8 cellular contexts compared by ENCODE assay signal in the genomic region with DNA sequence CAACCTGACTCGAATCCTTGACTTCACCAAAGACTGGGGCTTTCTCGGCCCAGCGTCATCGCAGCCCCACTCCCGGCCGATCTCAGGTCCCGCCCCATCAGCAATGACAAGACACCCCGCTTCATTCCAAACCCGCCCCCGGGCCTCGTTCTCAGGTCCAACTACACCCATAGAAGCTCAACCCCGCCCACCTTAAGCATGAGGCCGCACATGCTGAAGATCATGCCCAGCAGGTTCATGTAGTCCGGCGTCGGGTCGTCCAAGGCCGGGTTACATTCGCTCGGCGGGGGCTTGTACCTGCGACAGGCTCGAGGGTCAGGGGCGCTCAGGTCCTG. TPM values are rescaled to one million over a fixed set of nuclear protein-coding genes. Genes with fewer than 3 reads are reported as not detected.
DNase-seq lines count a peak whose midpoint lies in the region; ATAC-seq, FAIRE-seq and TF ChIP-seq lines count a peak whose summit lies in the region.

No MANE protein-coding gene starts in this region.

- POLR2A ChIA-PET in AG04450 (lab: Yijun Ruan, JAX) = interaction anchor here (0.6 to 1.5 kb wide), 4 partner anchors 9 to 201 kb away, joined by 4 to 8 read pairs (median 4); partner anchors contain the start of genes DHPS, ZNF490 and ZNF791

- H3K36me3 ChIP-seq in breast epithelium (peaks cover 3% of the 10 kb centered on the region), keratinocyte (ENCODE audit: control insufficient read depth in 2 of 2, extremely low read depth in 1 of 2, insufficient read depth in 2 of 2, low read length in 2 of 2) (peaks cover 10 to 19% of the 10 kb centered on the region in 2 experiments)

- TF ChIP-seq CTCF in AG04450 (IDR thresholded peaks at IDR 0.05; ENCODE audit: low read depth, low read length) = no peak
- TF ChIP-seq CTCF in VCaP (conservative IDR thresholded peaks at IDR 0.05) = no peak
- TF ChIP-seq CTCF in breast epithelium (IDR thresholded peaks at IDR 0.05) = no peak
- TF ChIP-seq CTCF in keratinocyte (optimal IDR thresholded peaks at IDR 0.05 in 1 of 3, IDR thresholded peaks at IDR 0.05 in 1 of 3, conservative IDR thresholded peaks at IDR 0.05 in 1 of 3; ENCODE audit: extremely low read depth in 1 of 3, insufficient read depth in 2 of 3, low read length in 3 of 3) = no peak

- intact Hi-C loops in breast epithelium (cut with DNase I; ENCODE audit: low total_unique reads) = no loop called here

- H2AFZ ChIP-seq in keratinocyte (ENCODE audit: control insufficient read depth, low read length) = peak overlapping the region; percentile 92

- no peaks in the 10 kb centered on the region for H4K20me1 ChIP-seq in keratinocyte (ENCODE audit: control insufficient read depth, extremely low read depth, insufficient read depth, low read length)

- no peaks in the 10 kb centered on the region for H3K27me3 ChIP-seq in AG04450 (ENCODE audit: control insufficient read depth, insufficient read depth, low read length)
- H3K27me3 ChIP-seq in breast epithelium = no peaks in the 10 kb centered on the region
- H3K27me3 ChIP-seq in keratinocyte (ENCODE audit: control insufficient read depth, extremely low read depth, insufficient read depth, low read length) = no peaks in the 10 kb centered on the region

- CTCF ChIA-PET in AG04450 (lab: Charles Lee) = interaction anchor here (1.0 to 1.5 kb wide), 2 partner anchors 8 to 29 kb away, joined by 3 to 4 read pairs; no protein-coding TSS in a partner anchor

- ATAC-seq in HG02885 (IDR thresholded peaks at IDR 0.05; ENCODE audit: poor library complexity, unreplicated experiment) = peak; percentile 12

- DNase-seq in AG04450 (ENCODE audit: low read depth, low spot score) (peak; percentile 20), breast epithelium (ENCODE audit: low spot score in 2 of 2) (peak; percentile 63 to 66), keratinocyte (ENCODE audit: low read depth, low spot score) (peak; percentile 59), NCI-H446 treated with DMSO at 0.1 percent for 48 hours (lab: John Stamatoyannopoulos, UW) (no peak), OCI-M2 (lab: John Stamatoyannopoulos, UW; ENCODE audit: unreplicated experiment) (no peak)
- DNase-seq in stimulated activated CD4-positive, alpha-beta T cell treated with anti-CD3 and anti-CD28 coated beads, Interleukin-12 subunit alpha, Interleukin-12 subunit beta, amount 100 ng/mL, for 4 hours = peak; percentile 58

- H3K4me3 ChIP-seq in AG04450 (ENCODE audit: low read depth, low read length) = peak overlapping the region; percentile 94
- peak overlapping the region; percentile 89 to 97 (median 90) for H3K4me3 ChIP-seq in breast epithelium
- peak overlapping the region; percentile 68 to 100 (median 91) for H3K4me3 ChIP-seq in keratinocyte (ENCODE audit: control insufficient read depth in 2 of 3, extremely low read depth in 1 of 3, insufficient read depth in 2 of 3, low read depth in 1 of 3, low read length in 3 of 3)

- TF ChIP-seq POLR2A in breast epithelium (IDR thresholded peaks at IDR 0.05) = no peak

- H3K9ac ChIP-seq in keratinocyte (ENCODE audit: control insufficient read depth, extremely low read depth, insufficient read depth, low read length) = peak overlapping the region; percentile 94

- H3K4me1 ChIP-seq in breast epithelium (peaks cover 13 to 22% of the 10 kb centered on the region in 2 donors), keratinocyte (ENCODE audit: control insufficient read depth, extremely low read depth, insufficient read depth, low read length) (peaks cover 34% of the 10 kb centered on the region)

- dilution Hi-C loops in keratinocyte (cut with MboI; ENCODE audit: extremely low pct_ligation_motif_present, low sequenced_read_pairs) = no loop called here

- H3K79me2 ChIP-seq in keratinocyte (ENCODE audit: control insufficient read depth, insufficient read depth, low read length) = peaks cover 46% of the 10 kb centered on the region

- no peak for FAIRE-seq in keratinocyte (lab: Jason Lieb, UNC)

- H3K4me2 ChIP-seq in keratinocyte (ENCODE audit: control insufficient read depth, extremely low read depth, insufficient read depth, low read depth, low read length) = peak overlapping the region; percentile 95

- peak overlapping the region; percentile 98 for H3K27ac ChIP-seq in AG04450 (ENCODE audit: low read depth, low read length)
- peak overlapping the region; percentile 94 for H3K27ac ChIP-seq in VCaP
- H3K27ac ChIP-seq in breast epithelium = peak overlapping the region; percentile 96 to 97
- H3K27ac ChIP-seq in keratinocyte (ENCODE audit: control insufficient read depth, insufficient read depth, low read length) = peak overlapping the region; percentile 99

- H3K9me1 ChIP-seq in keratinocyte (ENCODE audit: control insufficient read depth, extremely low read depth, insufficient read depth, low read length) = no peaks in the 10 kb centered on the region

- H3K9me3 ChIP-seq in AG04450 (ENCODE audit: control insufficient read depth, insufficient read depth, low read length) (no peaks in the 10 kb centered on the region; the same call in 1 of the 2 replicates), breast epithelium (no peaks in the 10 kb centered on the region), keratinocyte (ENCODE audit: control insufficient read depth, low read depth, low read length) (no peaks in the 10 kb centered on the region)

RNA-seq across cellular contexts. Expression of gene WDR83, which starts 2.3 kb away (rescaled TPM):
- polyA plus RNA-seq in AG04450 (2011; rRNA removed) (5.3 and 6.5 TPM in 2 replicates), keratinocyte (3.8 to 5.6 TPM (median 5.0 TPM) in 3 replicates)
- polyA minus RNA-seq in AG04450 (2011; rRNA and poly(A)+ RNA removed) = 5.8 and 7.0 TPM in 2 replicates
- 10 to 100 TPM in 2 of 3 donors, 1 to 10 TPM in 1; 8.2 to 13.8 (median 10.2) TPM for total RNA-seq in breast epithelium
- polyA plus RNA-seq in keratinocyte (2011; ENCODE audit: low read depth) = 12.7 TPM
- 2.7 and 6.5 TPM in 2 replicates for polyA plus RNA-seq in keratinocyte (2011; cell fraction: cytosol; rRNA removed)
- polyA plus RNA-seq in keratinocyte (2011; cell fraction: nucleus; rRNA removed) = 5.0 and 7.5 TPM in 2 replicates
- polyA plus RNA-seq in keratinocyte (2012; ENCODE audit: low replicate concordance) = 9.2 and 10.0 TPM in 2 replicates
- 4.1 to 9.5 TPM (median 5.6 TPM) in 3 replicates for polyA minus RNA-seq in keratinocyte
- polyA minus RNA-seq in keratinocyte (2011; cell fraction: cytosol; rRNA and poly(A)+ RNA removed) = 7.9 TPM
- 5.0 and 5.4 TPM in 2 replicates for polyA minus RNA-seq in keratinocyte (2011; cell fraction: nucleus; rRNA and poly(A)+ RNA removed)

RNA-seq across cellular contexts. Expression of gene MAN2B1, which starts 2.4 kb away (rescaled TPM):
- 30.9 and 39.5 TPM in 2 replicates for polyA plus RNA-seq in AG04450 (2011; rRNA removed)
- polyA minus RNA-seq in AG04450 (2011; rRNA and poly(A)+ RNA removed) = 13.7 and 19.8 TPM in 2 replicates
- total RNA-seq in breast epithelium = 100 to 1,000 TPM in 1 of 3 donors, 10 to 100 TPM in 2; 45.6 to 118 (median 49.0) TPM
- polyA plus RNA-seq in keratinocyte = 17.0 to 30.1 TPM (median 21.1 TPM) in 3 replicates
- 9.5 TPM for polyA plus RNA-seq in keratinocyte (2011; ENCODE audit: low read depth)
- polyA plus RNA-seq in keratinocyte (2011; cell fraction: cytosol; rRNA removed) = 16.4 and 21.9 TPM in 2 replicates
- polyA plus RNA-seq in keratinocyte (2011; cell fraction: nucleus; rRNA removed) = 55.0 and 85.8 TPM in 2 replicates
- 38.0 and 45.6 TPM in 2 replicates for polyA plus RNA-seq in keratinocyte (2012; ENCODE audit: low replicate concordance)
- 17.2 to 50.0 TPM (median 17.4 TPM) in 3 replicates for polyA minus RNA-seq in keratinocyte
- 27.2 TPM for polyA minus RNA-seq in keratinocyte (2011; cell fraction: cytosol; rRNA and poly(A)+ RNA removed)
- polyA minus RNA-seq in keratinocyte (2011; cell fraction: nucleus; rRNA and poly(A)+ RNA removed) = 41.0 and 45.8 TPM in 2 replicates

RNA-seq across cellular contexts. Expression of gene DHPS, which starts 12.8 kb away (rescaled TPM):
- polyA plus RNA-seq in AG04450 (2011; rRNA removed) = 53.4 and 59.1 TPM in 2 replicates
- polyA minus RNA-seq in AG04450 (2011; rRNA and poly(A)+ RNA removed) = 49.0 and 49.4 TPM in 2 replicates
- total RNA-seq in breast epithelium = 100 to 1,000 TPM in 1 of 3 donors, 10 to 100 TPM in 2; 86.6 to 117 (median 91.4) TPM
- polyA plus RNA-seq in keratinocyte = 36.5 to 45.0 TPM (median 37.2 TPM) in 3 replicates
- 51.0 TPM for polyA plus RNA-seq in keratinocyte (2011; ENCODE audit: low read depth)
- polyA plus RNA-seq in keratinocyte (2011; cell fraction: cytosol; rRNA removed) = 26.1 and 30.5 TPM in 2 replicates
- 76.3 and 82.6 TPM in 2 replicates for polyA plus RNA-seq in keratinocyte (2011; cell fraction: nucleus; rRNA removed)
- polyA plus RNA-seq in keratinocyte (2012; ENCODE audit: low replicate concordance) = 38.1 and 59.4 TPM in 2 replicates
- polyA minus RNA-seq in keratinocyte = 25.5 to 38.8 TPM (median 33.0 TPM) in 3 replicates
- polyA minus RNA-seq in keratinocyte (2011; cell fraction: cytosol; rRNA and poly(A)+ RNA removed) = 22.8 TPM
- polyA minus RNA-seq in keratinocyte (2011; cell fraction: nucleus; rRNA and poly(A)+ RNA removed) = 18.2 and 19.0 TPM in 2 replicates

RNA-seq across cellular contexts. Expression of gene GNG14, which starts 18.9 kb away (rescaled TPM):
- polyA plus RNA-seq in AG04450 (2011; rRNA removed) (not detected in 2 replicates), keratinocyte (not detected in 3 replicates)
- polyA minus RNA-seq in AG04450 (2011; rRNA and poly(A)+ RNA removed) = not detected in 2 replicates
- not detected for total RNA-seq in breast epithelium
- polyA plus RNA-seq in keratinocyte (2011; ENCODE audit: low read depth) = not detected
- not detected in 2 replicates for polyA plus RNA-seq in keratinocyte (2011; cell fraction: cytosol; rRNA removed)
- polyA plus RNA-seq in keratinocyte (2011; cell fraction: nucleus; rRNA removed) = not detected in 2 replicates
- polyA plus RNA-seq in keratinocyte (2012; ENCODE audit: low replicate concordance) = not detected in 2 replicates
- not detected in 3 replicates for polyA minus RNA-seq in keratinocyte
- not detected for polyA minus RNA-seq in keratinocyte (2011; cell fraction: cytosol; rRNA and poly(A)+ RNA removed)
- not detected in 2 replicates for polyA minus RNA-seq in keratinocyte (2011; cell fraction: nucleus; rRNA and poly(A)+ RNA removed)

RNA-seq across cellular contexts. Expression of gene FBXW9, which starts 27.5 kb away (rescaled TPM):
- polyA plus RNA-seq in AG04450 (2011; rRNA removed) = 4.8 and 7.2 TPM in 2 replicates
- polyA minus RNA-seq in AG04450 (2011; rRNA and poly(A)+ RNA removed) = 3.0 and 5.3 TPM in 2 replicates
- total RNA-seq in breast epithelium = 10 to 100 TPM in 1 of 3 donors, 1 to 10 TPM in 2; 4.8 to 13.8 (median 8.5) TPM
- 5.6 to 11.2 TPM (median 8.1 TPM) in 3 replicates for polyA plus RNA-seq in keratinocyte
- 3.7 TPM for polyA plus RNA-seq in keratinocyte (2011; ENCODE audit: low read depth)
- 4.9 and 10.5 TPM in 2 replicates for polyA plus RNA-seq in keratinocyte (2011; cell fraction: cytosol; rRNA removed)
- polyA plus RNA-seq in keratinocyte (2011; cell fraction: nucleus; rRNA removed) = 16.7 and 22.8 TPM in 2 replicates
- 6.5 and 10.3 TPM in 2 replicates for polyA plus RNA-seq in keratinocyte (2012; ENCODE audit: low replicate concordance)
- polyA minus RNA-seq in keratinocyte = 5.6 to 8.8 TPM (median 7.5 TPM) in 3 replicates
- 9.8 TPM for polyA minus RNA-seq in keratinocyte (2011; cell fraction: cytosol; rRNA and poly(A)+ RNA removed)
- polyA minus RNA-seq in keratinocyte (2011; cell fraction: nucleus; rRNA and poly(A)+ RNA removed) = 6.6 and 8.0 TPM in 2 replicates

Comparison
In these comparisons a context has a peak if more than half of its experiments do, and no peak if none do; other contexts are left out.
1. DNase-seq: peak in AG04450 (single experiment), breast epithelium (2 of 2), keratinocyte (single experiment) and stimulated activated CD4-positive, alpha-beta T cell treated with anti-CD3 and anti-CD28 coated beads, Interleukin-12 subunit alpha, Interleukin-12 subunit beta, amount 100 ng/mL, for 4 hours (single experiment); none in NCI-H446 treated with DMSO at 0.1 percent for 48 hours (single experiment) and OCI-M2 (single experiment).
2. Peak in every context shown above with its lines, with median percentiles within 50 percentile points of each other: H3K27ac ChIP-seq and H3K4me3 ChIP-seq.